8 cellular contexts compared by ENCODE assay signal in genomic region chr3:24004171-24004938, GRCh38. TPM values are rescaled to one million over a fixed set of nuclear protein-coding genes. Genes with fewer than 3 reads are reported as not detected.
DNase-seq lines count a peak whose midpoint lies in the region; ATAC-seq lines count a peak whose summit lies in the region.
"Had no signal": no experiment of that assay in that cellular context is flagged by ENCODE, and none has a peak within 500 bp of the region (broad histone marks: within the 10 kb centered on the region; RNA-seq: fewer than 3 reads in every experiment).

No MANE protein-coding gene starts in this region.

- peaks cover 7 to 9% of the 10 kb centered on the region in 2 donors for H3K27me3 Mint-ChIP-seq in natural killer cell treated with Interleukin-12 subunit alpha and Interleukin-12 subunit beta and Interleukin-15 and Interleukin-18, amount 100 ng/mL, for 72 hours

- intact Hi-C loops in left colon (cut with DNase I, micrococcal nuclease): loop anchor here in 1 of 2 donors (5.0 kb wide), 2 partner anchors 233 to 678 kb away; no protein-coding TSS in a partner anchor

- H3K4me1 Mint-ChIP-seq in natural killer cell treated with Interleukin-12 subunit alpha and Interleukin-12 subunit beta and Interleukin-15 and Interleukin-18, amount 100 ng/mL, for 72 hours (ENCODE audit: low read depth in 2 of 2): no peaks in the 10 kb centered on the region

- peak; percentile 82 for ATAC-seq in GM19324 (IDR thresholded peaks at IDR 0.05; ENCODE audit: low FRiP score, unreplicated experiment)
- ATAC-seq in GM21786 (IDR thresholded peaks at IDR 0.05; ENCODE audit: unreplicated experiment): peak; percentile 92
- ATAC-seq in HG03457 (IDR thresholded peaks at IDR 0.05; ENCODE audit: unreplicated experiment): peak; percentile 90
- peak; percentile 82 to 89 for ATAC-seq in natural killer cell treated with Interleukin-12 subunit alpha and Interleukin-12 subunit beta and Interleukin-15 and Interleukin-18, amount 100 ng/mL, for 72 hours
- ATAC-seq in left colon: no peak

- no peak for DNase-seq in natural killer cell treated with Interleukin-12 subunit alpha and Interleukin-12 subunit beta and Interleukin-15 and Interleukin-18, amount 100 ng/mL, for 72 hours (ENCODE audit: low spot score)
- DNase-seq in left colon: no peak
- no peak for DNase-seq in NK-92 treated with Interleukin-12 subunit alpha and Interleukin-12 subunit beta, amount 100 ng/mL, for 24 hours (lab: John Stamatoyannopoulos, UW)
- DNase-seq in activated CD8-positive, alpha-beta memory T cell treated with anti-CD3 and anti-CD28 coated beads for 24 hours: no peak
- DNase-seq: GF-D8 had no signal

- no peak overlapping the region for H3K4me3 Mint-ChIP-seq in natural killer cell treated with Interleukin-12 subunit alpha and Interleukin-12 subunit beta and Interleukin-15 and Interleukin-18, amount 100 ng/mL, for 72 hours

- no peaks in the 10 kb centered on the region for H3K36me3 Mint-ChIP-seq in natural killer cell treated with Interleukin-12 subunit alpha and Interleukin-12 subunit beta and Interleukin-15 and Interleukin-18, amount 100 ng/mL, for 72 hours

- no peak overlapping the region for H3K27ac Mint-ChIP-seq in natural killer cell treated with Interleukin-12 subunit alpha and Interleukin-12 subunit beta and Interleukin-15 and Interleukin-18, amount 100 ng/mL, for 72 hours

- no peaks in the 10 kb centered on the region for H3K9me3 Mint-ChIP-seq in natural killer cell treated with Interleukin-12 subunit alpha and Interleukin-12 subunit beta and Interleukin-15 and Interleukin-18, amount 100 ng/mL, for 72 hours

RNA-seq across cellular contexts. Expression of gene NR1D2, which starts 59.3 kb away (rescaled TPM):
- 1 to 10 TPM; 4.2 to 5.2 TPM for total RNA-seq in natural killer cell treated with Interleukin-12 subunit alpha and Interleukin-12 subunit beta and Interleukin-15 and Interleukin-18, amount 100 ng/mL, for 72 hours
- 10 to 100 TPM; 23.1 to 29.4 TPM for total RNA-seq in left colon
